ENCODE assay signal across 2 cellular contexts in the genomic region with DNA sequence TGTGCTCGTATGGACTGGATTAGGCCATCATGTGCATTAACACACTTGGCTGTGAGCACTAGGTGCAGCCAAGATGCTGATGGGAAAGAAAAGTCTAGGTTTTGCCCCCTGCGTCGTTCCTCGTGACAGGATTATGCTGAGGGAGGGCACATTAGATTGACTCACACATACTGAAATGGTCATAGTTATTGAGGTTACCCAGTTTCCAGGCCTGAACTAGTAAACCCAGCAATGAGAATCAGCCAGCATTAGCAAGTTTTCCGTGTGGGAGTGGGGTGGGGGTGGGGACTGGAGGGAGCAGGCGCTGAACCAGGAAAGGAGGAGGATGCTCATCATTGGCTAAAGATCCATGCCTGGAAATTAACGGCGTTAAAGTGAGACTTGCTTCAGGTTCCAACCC.
TF ChIP-seq lines count a peak whose summit lies in the region.

No MANE protein-coding gene starts in this region.

TF ChIP-seq in liver, 16 proteins besides CTCF, POLR2A, EP300 and RAD21:
- TF ChIP-seq NR2F2 (IDR thresholded peaks at IDR 0.05) = no peak
- TF ChIP-seq, protein P1, sequence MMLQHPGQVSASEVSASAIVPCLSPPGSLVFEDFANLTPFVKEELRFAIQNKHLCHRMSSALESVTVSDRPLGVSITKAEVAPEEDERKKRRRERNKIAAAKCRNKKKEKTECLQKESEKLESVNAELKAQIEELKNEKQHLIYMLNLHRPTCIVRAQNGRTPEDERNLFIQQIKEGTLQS (IDR thresholded peaks at IDR 0.05) = no peak
- TF ChIP-seq YY1 (IDR thresholded peaks at IDR 0.05) = no peak
- TF ChIP-seq FOXA1 (IDR thresholded peaks at IDR 0.05) = no peak
- TF ChIP-seq FOXA2 (IDR thresholded peaks at IDR 0.05) = no peak
- no peak for TF ChIP-seq GABPA (IDR thresholded peaks at IDR 0.05 in 1 of 2, conservative IDR thresholded peaks at IDR 0.05 in 1 of 2)
- TF ChIP-seq, protein P2, sequence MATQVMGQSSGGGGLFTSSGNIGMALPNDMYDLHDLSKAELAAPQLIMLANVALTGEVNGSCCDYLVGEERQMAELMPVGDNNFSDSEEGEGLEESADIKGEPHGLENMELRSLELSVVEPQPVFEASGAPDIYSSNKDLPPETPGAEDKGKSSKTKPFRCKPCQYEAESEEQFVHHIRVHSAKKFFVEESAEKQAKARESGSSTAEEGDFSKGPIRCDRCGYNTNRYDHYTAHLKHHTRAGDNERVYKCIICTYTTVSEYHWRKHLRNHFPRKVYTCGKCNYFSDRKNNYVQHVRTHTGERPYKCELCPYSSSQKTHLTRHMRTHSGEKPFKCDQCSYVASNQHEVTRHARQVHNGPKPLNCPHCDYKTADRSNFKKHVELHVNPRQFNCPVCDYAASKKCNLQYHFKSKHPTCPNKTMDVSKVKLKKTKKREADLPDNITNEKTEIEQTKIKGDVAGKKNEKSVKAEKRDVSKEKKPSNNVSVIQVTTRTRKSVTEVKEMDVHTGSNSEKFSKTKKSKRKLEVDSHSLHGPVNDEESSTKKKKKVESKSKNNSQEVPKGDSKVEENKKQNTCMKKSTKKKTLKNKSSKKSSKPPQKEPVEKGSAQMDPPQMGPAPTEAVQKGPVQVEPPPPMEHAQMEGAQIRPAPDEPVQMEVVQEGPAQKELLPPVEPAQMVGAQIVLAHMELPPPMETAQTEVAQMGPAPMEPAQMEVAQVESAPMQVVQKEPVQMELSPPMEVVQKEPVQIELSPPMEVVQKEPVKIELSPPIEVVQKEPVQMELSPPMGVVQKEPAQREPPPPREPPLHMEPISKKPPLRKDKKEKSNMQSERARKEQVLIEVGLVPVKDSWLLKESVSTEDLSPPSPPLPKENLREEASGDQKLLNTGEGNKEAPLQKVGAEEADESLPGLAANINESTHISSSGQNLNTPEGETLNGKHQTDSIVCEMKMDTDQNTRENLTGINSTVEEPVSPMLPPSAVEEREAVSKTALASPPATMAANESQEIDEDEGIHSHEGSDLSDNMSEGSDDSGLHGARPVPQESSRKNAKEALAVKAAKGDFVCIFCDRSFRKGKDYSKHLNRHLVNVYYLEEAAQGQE (IDR thresholded peaks at IDR 0.05) = no peak
- TF ChIP-seq TAF1 (conservative IDR thresholded peaks at IDR 0.05) = no peak
- TF ChIP-seq SP1 (IDR thresholded peaks at IDR 0.05) = no peak
- TF ChIP-seq, protein P3, sequence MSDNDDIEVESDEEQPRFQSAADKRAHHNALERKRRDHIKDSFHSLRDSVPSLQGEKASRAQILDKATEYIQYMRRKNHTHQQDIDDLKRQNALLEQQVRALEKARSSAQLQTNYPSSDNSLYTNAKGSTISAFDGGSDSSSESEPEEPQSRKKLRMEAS (IDR thresholded peaks at IDR 0.05) = no peak
- TF ChIP-seq HNF4G (IDR thresholded peaks at IDR 0.05) = no peak
- TF ChIP-seq JUND (IDR thresholded peaks at IDR 0.05) = no peak
- TF ChIP-seq HNF4A (conservative IDR thresholded peaks at IDR 0.05) = no peak
- no peak for TF ChIP-seq RXRA (IDR thresholded peaks at IDR 0.05)
- TF ChIP-seq EGR1 (IDR thresholded peaks at IDR 0.05; ENCODE audit: low read depth in 2 of 2) = no peak
- TF ChIP-seq, protein P4, sequence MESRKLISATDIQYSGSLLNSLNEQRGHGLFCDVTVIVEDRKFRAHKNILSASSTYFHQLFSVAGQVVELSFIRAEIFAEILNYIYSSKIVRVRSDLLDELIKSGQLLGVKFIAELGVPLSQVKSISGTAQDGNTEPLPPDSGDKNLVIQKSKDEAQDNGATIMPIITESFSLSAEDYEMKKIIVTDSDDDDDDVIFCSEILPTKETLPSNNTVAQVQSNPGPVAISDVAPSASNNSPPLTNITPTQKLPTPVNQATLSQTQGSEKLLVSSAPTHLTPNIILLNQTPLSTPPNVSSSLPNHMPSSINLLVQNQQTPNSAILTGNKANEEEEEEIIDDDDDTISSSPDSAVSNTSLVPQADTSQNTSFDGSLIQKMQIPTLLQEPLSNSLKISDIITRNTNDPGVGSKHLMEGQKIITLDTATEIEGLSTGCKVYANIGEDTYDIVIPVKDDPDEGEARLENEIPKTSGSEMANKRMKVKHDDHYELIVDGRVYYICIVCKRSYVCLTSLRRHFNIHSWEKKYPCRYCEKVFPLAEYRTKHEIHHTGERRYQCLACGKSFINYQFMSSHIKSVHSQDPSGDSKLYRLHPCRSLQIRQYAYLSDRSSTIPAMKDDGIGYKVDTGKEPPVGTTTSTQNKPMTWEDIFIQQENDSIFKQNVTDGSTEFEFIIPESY (IDR thresholded peaks at IDR 0.05) = no peak

TF ChIP-seq in HepG2, 621 proteins besides CTCF, POLR2A, EP300 and RAD21:
- no peak for TF ChIP-seq HNRNPUL1 (IDR thresholded peaks at IDR 0.05; ENCODE audit: low read depth, low read length)
- TF ChIP-seq TAF15 (IDR thresholded peaks at IDR 0.05; ENCODE audit: low read depth, low read length, poor library complexity, severe bottlenecking) = no peak
- TF ChIP-seq, protein P5, sequence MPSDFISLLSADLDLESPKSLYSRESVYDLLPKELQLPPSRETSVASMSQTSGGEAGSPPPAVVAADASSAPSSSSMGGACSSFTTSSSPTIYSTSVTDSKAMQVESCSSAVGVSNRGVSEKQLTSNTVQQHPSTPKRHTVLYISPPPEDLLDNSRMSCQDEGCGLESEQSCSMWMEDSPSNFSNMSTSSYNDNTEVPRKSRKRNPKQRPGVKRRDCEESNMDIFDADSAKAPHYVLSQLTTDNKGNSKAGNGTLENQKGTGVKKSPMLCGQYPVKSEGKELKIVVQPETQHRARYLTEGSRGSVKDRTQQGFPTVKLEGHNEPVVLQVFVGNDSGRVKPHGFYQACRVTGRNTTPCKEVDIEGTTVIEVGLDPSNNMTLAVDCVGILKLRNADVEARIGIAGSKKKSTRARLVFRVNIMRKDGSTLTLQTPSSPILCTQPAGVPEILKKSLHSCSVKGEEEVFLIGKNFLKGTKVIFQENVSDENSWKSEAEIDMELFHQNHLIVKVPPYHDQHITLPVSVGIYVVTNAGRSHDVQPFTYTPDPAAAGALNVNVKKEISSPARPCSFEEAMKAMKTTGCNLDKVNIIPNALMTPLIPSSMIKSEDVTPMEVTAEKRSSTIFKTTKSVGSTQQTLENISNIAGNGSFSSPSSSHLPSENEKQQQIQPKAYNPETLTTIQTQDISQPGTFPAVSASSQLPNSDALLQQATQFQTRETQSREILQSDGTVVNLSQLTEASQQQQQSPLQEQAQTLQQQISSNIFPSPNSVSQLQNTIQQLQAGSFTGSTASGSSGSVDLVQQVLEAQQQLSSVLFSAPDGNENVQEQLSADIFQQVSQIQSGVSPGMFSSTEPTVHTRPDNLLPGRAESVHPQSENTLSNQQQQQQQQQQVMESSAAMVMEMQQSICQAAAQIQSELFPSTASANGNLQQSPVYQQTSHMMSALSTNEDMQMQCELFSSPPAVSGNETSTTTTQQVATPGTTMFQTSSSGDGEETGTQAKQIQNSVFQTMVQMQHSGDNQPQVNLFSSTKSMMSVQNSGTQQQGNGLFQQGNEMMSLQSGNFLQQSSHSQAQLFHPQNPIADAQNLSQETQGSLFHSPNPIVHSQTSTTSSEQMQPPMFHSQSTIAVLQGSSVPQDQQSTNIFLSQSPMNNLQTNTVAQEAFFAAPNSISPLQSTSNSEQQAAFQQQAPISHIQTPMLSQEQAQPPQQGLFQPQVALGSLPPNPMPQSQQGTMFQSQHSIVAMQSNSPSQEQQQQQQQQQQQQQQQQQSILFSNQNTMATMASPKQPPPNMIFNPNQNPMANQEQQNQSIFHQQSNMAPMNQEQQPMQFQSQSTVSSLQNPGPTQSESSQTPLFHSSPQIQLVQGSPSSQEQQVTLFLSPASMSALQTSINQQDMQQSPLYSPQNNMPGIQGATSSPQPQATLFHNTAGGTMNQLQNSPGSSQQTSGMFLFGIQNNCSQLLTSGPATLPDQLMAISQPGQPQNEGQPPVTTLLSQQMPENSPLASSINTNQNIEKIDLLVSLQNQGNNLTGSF (CRISPR knock-in tag; IDR thresholded peaks at IDR 0.05) = no peak
- TF ChIP-seq, protein P6, sequence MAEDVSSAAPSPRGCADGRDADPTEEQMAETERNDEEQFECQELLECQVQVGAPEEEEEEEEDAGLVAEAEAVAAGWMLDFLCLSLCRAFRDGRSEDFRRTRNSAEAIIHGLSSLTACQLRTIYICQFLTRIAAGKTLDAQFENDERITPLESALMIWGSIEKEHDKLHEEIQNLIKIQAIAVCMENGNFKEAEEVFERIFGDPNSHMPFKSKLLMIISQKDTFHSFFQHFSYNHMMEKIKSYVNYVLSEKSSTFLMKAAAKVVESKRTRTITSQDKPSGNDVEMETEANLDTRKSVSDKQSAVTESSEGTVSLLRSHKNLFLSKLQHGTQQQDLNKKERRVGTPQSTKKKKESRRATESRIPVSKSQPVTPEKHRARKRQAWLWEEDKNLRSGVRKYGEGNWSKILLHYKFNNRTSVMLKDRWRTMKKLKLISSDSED (CRISPR knock-in tag; IDR thresholded peaks at IDR 0.05) = no peak
- TF ChIP-seq ZNF446 (CRISPR knock-in tag; IDR thresholded peaks at IDR 0.05) = no peak
